In the genomic region with DNA sequence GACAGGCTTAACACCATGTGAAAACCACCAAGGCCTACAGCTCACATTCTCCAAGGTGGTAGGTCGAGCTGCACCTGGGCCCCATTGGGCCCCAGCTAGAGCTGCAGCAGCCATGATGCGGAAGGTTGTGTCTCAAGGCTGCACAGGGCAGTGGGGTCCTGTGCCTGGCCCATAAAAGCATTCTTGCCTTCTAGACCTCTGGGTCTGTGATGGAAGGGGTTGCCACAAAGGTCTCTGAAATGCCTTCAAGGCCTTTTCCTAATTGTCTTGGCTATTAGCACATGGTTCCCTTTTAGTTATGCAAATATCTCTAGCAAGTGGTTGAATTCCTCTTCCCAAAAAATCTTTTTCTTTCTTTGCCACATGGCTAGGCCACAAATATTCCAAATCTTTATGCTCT, we compare ENCODE assay signal across 24 cellular contexts.
"Had no signal": no experiment of that assay in that cellular context is flagged by ENCODE, and none has a peak within 500 bp of the region (broad histone marks: within the 10 kb centered on the region; RNA-seq: fewer than 3 reads in every experiment).

No MANE protein-coding gene starts in this region.

- H3K36me3 ChIP-seq: lower lobe of right lung, ovary, right atrium auricular region, right lobe of liver, suprapubic skin, thoracic aorta, tibial artery, upper lobe of right lung had no signal

- H3K27me3 ChIP-seq: ovary, right atrium auricular region, right lobe of liver, suprapubic skin, tibial artery, upper lobe of right lung had no signal

- H3K4me2 ChIP-seq: smooth muscle cell had no signal

- H3K9me3 Mint-ChIP-seq: stimulated activated naive CD8-positive, alpha-beta T cell treated with anti-CD3 and anti-CD28 coated beads, Interleukin-15, Interleukin-2, amounts not matched to agents 100 ng/mL and 50 ng/mL, for 24 hours had no signal

- DNase-seq: kidney glomerular epithelial cell; left cardiac atrium; lower lobe of right lung; mammary epithelial cell; mesenchymal stem cell; mucosa of descending colon; naive thymus-derived CD4-positive, alpha-beta T cell; ovary; right lobe of liver; stimulated activated CD4-positive, alpha-beta T cell treated with anti-CD3 and anti-CD28 coated beads, Interleukin-1b, Interleukin-23, amount 100 ng/mL, for 48 hours; stimulated activated CD4-positive, alpha-beta T cell treated with anti-CD3 and anti-CD28 coated beads, Interleukin-2, amount 100 ng/mL, for 48 hours; stimulated activated naive CD4-positive, alpha-beta T cell; tibial artery; trophoblast cell; upper lobe of right lung had no signal

- H3K36me3 Mint-ChIP-seq: mesothelial cell of epicardium; naive thymus-derived CD4-positive, alpha-beta T cell had no signal

- ATAC-seq: left lobe of liver; lower lobe of right lung; mucosa of descending colon; naive thymus-derived CD4-positive, alpha-beta T cell; right lobe of liver; upper lobe of right lung had no signal

- H3K27ac ChIP-seq: lower lobe of right lung, ovary, right atrium auricular region, right lobe of liver, suprapubic skin, thoracic aorta, tibial artery, upper lobe of right lung had no signal

- H3K4me3 ChIP-seq: lower lobe of right lung, mucosa of descending colon, ovary, right atrium auricular region, right lobe of liver, smooth muscle cell, suprapubic skin, thoracic aorta, tibial artery, upper lobe of right lung had no signal

- H3K4me3 Mint-ChIP-seq: mesothelial cell of epicardium; naive thymus-derived CD4-positive, alpha-beta T cell; natural killer cell treated with Interleukin-12 subunit alpha and Interleukin-12 subunit beta and Interleukin-15 and Interleukin-18, amount 100 ng/mL, for 72 hours; stimulated activated naive CD8-positive, alpha-beta T cell treated with anti-CD3 and anti-CD28 coated beads, Interleukin-15, Interleukin-2, amounts not matched to agents 100 ng/mL and 50 ng/mL, for 24 hours had no signal

- H3K4me1 ChIP-seq: lower lobe of right lung, right atrium auricular region, right lobe of liver, suprapubic skin, tibial artery, upper lobe of right lung had no signal

- H3K4me1 Mint-ChIP-seq: mesothelial cell of epicardium; naive thymus-derived CD4-positive, alpha-beta T cell had no signal

- H3K9me3 ChIP-seq: mucosa of descending colon, ovary, right atrium auricular region, right lobe of liver, thoracic aorta, tibial artery, upper lobe of right lung had no signal

- H3K27ac Mint-ChIP-seq: mesothelial cell of epicardium; naive thymus-derived CD4-positive, alpha-beta T cell; natural killer cell treated with Interleukin-12 subunit alpha and Interleukin-12 subunit beta and Interleukin-15 and Interleukin-18, amount 100 ng/mL, for 72 hours; progenitor cell of endocrine pancreas; stimulated activated naive CD8-positive, alpha-beta T cell treated with anti-CD3 and anti-CD28 coated beads, Interleukin-15, Interleukin-2, amounts not matched to agents 100 ng/mL and 50 ng/mL, for 24 hours had no signal

- H3K27me3 Mint-ChIP-seq: progenitor cell of endocrine pancreas had no signal
